8 cellular contexts compared by ENCODE assay signal in the genomic region with DNA sequence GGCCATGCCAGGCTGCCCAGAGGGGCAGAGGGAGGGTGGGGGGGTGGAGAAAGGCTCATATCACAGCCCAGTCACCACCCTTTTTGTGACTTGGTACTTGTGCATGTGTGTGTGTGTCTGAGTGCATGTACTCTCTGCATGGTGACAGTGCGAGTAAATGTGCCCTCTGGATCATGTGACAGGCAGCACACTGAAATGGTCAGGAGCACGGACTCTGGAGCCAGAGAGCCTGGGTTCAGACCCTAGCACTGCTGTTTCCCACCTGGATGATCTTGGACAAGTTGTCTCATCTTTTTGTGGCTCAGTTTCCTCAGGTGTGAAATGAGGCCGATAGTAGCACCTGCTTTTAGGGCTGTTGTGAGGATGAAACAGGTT. TPM values are rescaled to one million over a fixed set of nuclear protein-coding genes. Genes with fewer than 3 reads are reported as not detected.
DNase-seq lines count a peak whose midpoint lies in the region; ATAC-seq and TF ChIP-seq lines count a peak whose summit lies in the region.

No MANE protein-coding gene starts in this region.

- H3K27me3 Mint-ChIP-seq in CD8-positive, alpha-beta T cell (ENCODE audit: low read depth): no peaks in the 10 kb centered on the region

- H3K79me2 ChIP-seq in OCI-LY3 (ENCODE audit: low read length) (peaks cover 27% of the 10 kb centered on the region), parathyroid adenoma (peaks cover 55% of the 10 kb centered on the region)

- no peaks in the 10 kb centered on the region for H3K9me3 Mint-ChIP-seq in CD8-positive, alpha-beta T cell

- no peaks in the 10 kb centered on the region for H4K20me1 ChIP-seq in OCI-LY3 (ENCODE audit: insufficient read depth, low read length)

- H3K27ac ChIP-seq in CD8-positive, alpha-beta T cell (ENCODE audit: low read depth, low read length): peak overlapping the region; percentile 77
- H3K27ac ChIP-seq in OCI-LY3 (ENCODE audit: low read length) (peak overlapping the region; percentile 88), parathyroid adenoma (no peak overlapping the region)

- no peaks in the 10 kb centered on the region for H3K9me3 ChIP-seq in CD8-positive, alpha-beta T cell (ENCODE audit: low read length)
- H3K9me3 ChIP-seq in OCI-LY3 (ENCODE audit: insufficient read depth, low read length): no peaks in the 10 kb centered on the region
- H3K9me3 ChIP-seq in parathyroid adenoma (ENCODE audit: control insufficient read depth, low read length): no peaks in the 10 kb centered on the region

- no peak overlapping the region for H2AFZ ChIP-seq in OCI-LY3 (ENCODE audit: low read depth, low read length)
- H2AFZ ChIP-seq in parathyroid adenoma: no peak overlapping the region

- CTCF ChIA-PET in CD8-positive, alpha-beta T cell (lab: Charles Lee): interaction anchor here (0.7 to 2.4 kb wide), 4 partner anchors 8 to 138 kb away, joined by 3 to 20 read pairs (median 6); no protein-coding TSS in a partner anchor

- peak overlapping the region; percentile 97 for H3K27ac Mint-ChIP-seq in CD8-positive, alpha-beta T cell

- peaks cover 43% of the 10 kb centered on the region for H3K4me1 Mint-ChIP-seq in CD8-positive, alpha-beta T cell (ENCODE audit: low read depth)

- peak overlapping the region; percentile 98 for H3K4me2 ChIP-seq in OCI-LY3 (ENCODE audit: low read length)
- peak overlapping the region; percentile 44 for H3K4me2 ChIP-seq in parathyroid adenoma (ENCODE audit: low read length)

- no peaks in the 10 kb centered on the region for H3K27me3 ChIP-seq in CD8-positive, alpha-beta T cell (ENCODE audit: insufficient read depth, low read length)
- H3K27me3 ChIP-seq in OCI-LY3 (ENCODE audit: low read depth, low read length): no peaks in the 10 kb centered on the region
- H3K27me3 ChIP-seq in parathyroid adenoma (ENCODE audit: control insufficient read depth, insufficient read depth, low read length): no peaks in the 10 kb centered on the region

- peaks cover 41% of the 10 kb centered on the region for H3K4me1 ChIP-seq in CD8-positive, alpha-beta T cell (ENCODE audit: insufficient read depth, low read length)
- H3K4me1 ChIP-seq in OCI-LY3 (ENCODE audit: low read length) (peaks cover 23% of the 10 kb centered on the region), parathyroid adenoma (peaks cover 20% of the 10 kb centered on the region)

- no peak for ATAC-seq in CD8-positive, alpha-beta T cell

- no peak for TF ChIP-seq CTCF in CD8-positive, alpha-beta T cell (IDR thresholded peaks at IDR 0.05)
- TF ChIP-seq CTCF in OCI-LY3 (IDR thresholded peaks at IDR 0.05; ENCODE audit: low read depth, low read length) (no peak), epithelial cell of esophagus (IDR thresholded peaks at IDR 0.05; ENCODE audit: insufficient read depth, low read depth, low read length, missing control alignments) (no peak), parathyroid adenoma (IDR thresholded peaks at IDR 0.05) (no peak)

- peak overlapping the region; percentile 59 for H3K4me3 Mint-ChIP-seq in CD8-positive, alpha-beta T cell

- H3K4me3 ChIP-seq in CD8-positive, alpha-beta T cell (ENCODE audit: low read depth, low read length): peak overlapping the region; percentile 58
- peak overlapping the region; percentile 81 for H3K4me3 ChIP-seq in OCI-LY3 (ENCODE audit: low read length)
- H3K4me3 ChIP-seq in epithelial cell of esophagus (ENCODE audit: low read length): peak overlapping the region; percentile 69
- peak overlapping the region; percentile 99 for H3K4me3 ChIP-seq in parathyroid adenoma (ENCODE audit: low read depth, low read length)

- POLR2A ChIA-PET in CD8-positive, alpha-beta T cell (lab: Charles Lee): interaction anchor here (1.5 to 1.7 kb wide), 2 partner anchors 9 to 28 kb away, joined by 7 to 15 read pairs; partner anchors contain the start of gene GSK3A

- H3K36me3 ChIP-seq in CD8-positive, alpha-beta T cell (ENCODE audit: insufficient read depth, low read length): peaks cover 12% of the 10 kb centered on the region
- peaks cover 17% of the 10 kb centered on the region for H3K36me3 ChIP-seq in OCI-LY3 (replicated peaks; ENCODE audit: low read depth, low read length)
- no peaks in the 10 kb centered on the region for H3K36me3 ChIP-seq in parathyroid adenoma (ENCODE audit: control insufficient read depth, insufficient read depth, low read length)

- peaks cover 35% of the 10 kb centered on the region for H3K36me3 Mint-ChIP-seq in CD8-positive, alpha-beta T cell

- intact Hi-C loops in CD8-positive, alpha-beta T cell (cut with DNase I, micrococcal nuclease): loop anchor here in 1 of 2 experiments (1.0 to 10.0 kb wide), 2 partner anchors 8 to 1556 kb away; partner anchors contain the start of genes COQ8B and ITPKC

- no peak for DNase-seq in CD8-positive, alpha-beta T cell
- DNase-seq in epithelial cell of esophagus (ENCODE audit: low read depth): no peak
- no peak for DNase-seq in SIG-M5 (lab: John Stamatoyannopoulos, UW)
- no peak for DNase-seq in NCI-H2171 treated with DMSO at 0.1 percent for 48 hours (lab: John Stamatoyannopoulos, UW)
- DNase-seq in HPDE6-E6E7 (ENCODE audit: extremely low spot score): no peak
- no peak for DNase-seq in T-helper 2 cell

- H3K9ac ChIP-seq in OCI-LY3 (ENCODE audit: low read length) (peak overlapping the region; percentile 95), parathyroid adenoma (no peak overlapping the region)

RNA-seq across cellular contexts. Expression of gene CIC, which starts 2.0 kb away (rescaled TPM):
- 100 to 1,000 TPM; 111 to 112 TPM for total RNA-seq in CD8-positive, alpha-beta T cell

RNA-seq across cellular contexts. Expression of gene ERF, which starts 16.1 kb away (rescaled TPM):
- 10 to 100 TPM; 92.1 to 95.1 TPM for total RNA-seq in CD8-positive, alpha-beta T cell

RNA-seq across cellular contexts. Expression of gene GSK3A, which starts 28.6 kb away (rescaled TPM):
- total RNA-seq in CD8-positive, alpha-beta T cell: 10 to 100 TPM; 15.1 to 15.2 TPM

RNA-seq across cellular contexts. Expression of gene PRR19, which starts 30.9 kb away (rescaled TPM):
- total RNA-seq in CD8-positive, alpha-beta T cell: under 1 TPM in 1 of 2 experiments, not detected in 1; 0.19 TPM

RNA-seq across cellular contexts. Expression of gene PAFAH1B3, which starts 31.4 kb away (rescaled TPM):
- 10 to 100 TPM; 10.1 to 13.5 TPM for total RNA-seq in CD8-positive, alpha-beta T cell
